ENCODE assay signal across 23 cellular contexts in genomic region chr1:81174052-81174451, GRCh38.
DNase-seq lines count a peak whose midpoint lies in the region; ATAC-seq and TF ChIP-seq lines count a peak whose summit lies in the region.
"Had no signal": no experiment of that assay in that cellular context is flagged by ENCODE, and none has a peak within 500 bp of the region (broad histone marks: within the 10 kb centered on the region; RNA-seq: fewer than 3 reads in every experiment).

No MANE protein-coding gene starts in this region.

- TF ChIP-seq CTCF in MCF 10A (IDR thresholded peaks at IDR 0.05; ENCODE audit: unreplicated experiment) (no peak), breast epithelium (IDR thresholded peaks at IDR 0.05) (no peak), SU-DHL-6 (IDR thresholded peaks at IDR 0.05; ENCODE audit: insufficient read depth, low read length, poor library complexity, severe bottlenecking) (no peak)

- H3K4me1 ChIP-seq in breast epithelium: no peaks in the 10 kb centered on the region
- H3K4me1 ChIP-seq: esophagus squamous epithelium, SJCRH30 had no signal

- no peaks in the 10 kb centered on the region for H3K36me3 ChIP-seq in breast epithelium
- no peaks in the 10 kb centered on the region for H3K36me3 ChIP-seq in SU-DHL-6 (ENCODE audit: low read length)
- H3K36me3 ChIP-seq: brain microvascular endothelial cell, esophagus squamous epithelium, neutrophil, SJCRH30 had no signal

- H3K9me3 Mint-ChIP-seq in MCF 10A (ENCODE audit: unreplicated experiment): peaks cover 9% of the 10 kb centered on the region

- no peaks in the 10 kb centered on the region for H3F3A ChIP-seq in SU-DHL-6 (ENCODE audit: insufficient read depth)

- H3K4me1 Mint-ChIP-seq in MCF 10A (ENCODE audit: insufficient read depth, unreplicated experiment): peaks cover 27% of the 10 kb centered on the region

- H3K27me3 Mint-ChIP-seq in MCF 10A (ENCODE audit: insufficient read depth, unreplicated experiment): no peaks in the 10 kb centered on the region
- H3K27me3 Mint-ChIP-seq: progenitor cell of endocrine pancreas; stimulated activated naive CD8-positive, alpha-beta T cell treated with anti-CD3 and anti-CD28 coated beads, Interleukin-15, Interleukin-2, amounts not matched to agents 100 ng/mL and 50 ng/mL, for 24 hours had no signal

- POLR2A ChIA-PET in MCF 10A (lab: Yijun Ruan, JAX): interaction anchor here (0.5 to 2.2 kb wide), 7 partner anchors 12 to 496 kb away, joined by 3 to 13 read pairs (median 4); no protein-coding TSS in a partner anchor

- TF ChIP-seq POLR2A in breast epithelium (IDR thresholded peaks at IDR 0.05): no peak

- DNase-seq in MCF 10A (ENCODE audit: unreplicated experiment) (peak; percentile 89), breast epithelium (ENCODE audit: low spot score in 2 of 2) (no peak), glomerular visceral epithelial cell (ENCODE audit: extremely low spot score) (peak; percentile 94), NOMO-1 treated with dmso at 0.1 percent for 144 hours (lab: John Stamatoyannopoulos, UW; ENCODE audit: unreplicated experiment) (no peak), hepatic stellate cell (ENCODE audit: low spot score) (no peak)
- no peak for DNase-seq in activated CD8-positive, alpha-beta memory T cell treated with anti-CD3 and anti-CD28 coated beads, Interleukin-2, amount 50 U/mL, for 4 hours
- DNase-seq: activated gamma-delta T cell treated with Interleukin-2 at 50 U/mL for 16 hours; activated T-cell treated with anti-CD3 and anti-CD28 coated beads, Interleukin-2, amount 50 U/mL, for 1 hour; AML-193; esophagus squamous epithelium; KBM-7; kidney; NCI-H1436 treated with DMSO at 0.1 percent for 48 hours; SJCRH30 had no signal

- intact Hi-C loops in MCF 10A (cut with micrococcal nuclease) (loop anchor here (2.0 kb wide), 1 partner anchor 955 kb away; no protein-coding TSS in a partner anchor), breast epithelium (cut with DNase I; ENCODE audit: low total_unique reads) (no loop called here)

- no TSS peak for BruUV-seq in MCF 10A (replicated peaks; lab: Mats Ljungman, UMichigan)

- H3K9me3 ChIP-seq in breast epithelium (peaks cover 13 to 17% of the 10 kb centered on the region in 2 donors), SU-DHL-6 (ENCODE audit: insufficient read depth, low read length) (no peaks in the 10 kb centered on the region)
- H3K9me3 ChIP-seq: neutrophil had no signal

- H3K4me2 ChIP-seq in SU-DHL-6 (ENCODE audit: low read depth, low read length, poor library complexity, severe bottlenecking): no peak overlapping the region

- H3K9me2 ChIP-seq in SU-DHL-6 (replicated peaks; ENCODE audit: insufficient read depth, low read length): no peaks in the 10 kb centered on the region

- H3K27ac Mint-ChIP-seq in MCF 10A (ENCODE audit: low read depth, unreplicated experiment): peak overlapping the region; percentile 74
- H3K27ac Mint-ChIP-seq: progenitor cell of endocrine pancreas; stimulated activated naive CD8-positive, alpha-beta T cell treated with anti-CD3 and anti-CD28 coated beads, Interleukin-15, Interleukin-2, amounts not matched to agents 100 ng/mL and 50 ng/mL, for 24 hours; T-helper 1 cell treated with Interleukin-12 subunit alpha and Interleukin-12 subunit beta and Interleukin-4 antibody, amounts not matched to agents 30 μg/mL and 1 μg/mL, for 36 hours had no signal

- H3K4me3 ChIP-seq in breast epithelium (no peak overlapping the region), SU-DHL-6 (ENCODE audit: insufficient read depth, low read length, poor library complexity, severe bottlenecking) (no peak overlapping the region)
- H3K4me3 ChIP-seq: esophagus squamous epithelium, SJCRH30 had no signal

- no peak overlapping the region for H3K27ac ChIP-seq in breast epithelium
- no peak overlapping the region for H3K27ac ChIP-seq in SU-DHL-6 (ENCODE audit: low read depth, low read length)
- H3K27ac ChIP-seq: 22Rv1, brain microvascular endothelial cell, esophagus squamous epithelium, neutrophil, SJCRH30 had no signal

- no peak overlapping the region for H3K9ac ChIP-seq in SU-DHL-6 (ENCODE audit: low read length)

- no peaks in the 10 kb centered on the region for H4K20me1 ChIP-seq in SU-DHL-6 (ENCODE audit: low read depth, low read length)

- H3K4me3 Mint-ChIP-seq in MCF 10A (ENCODE audit: unreplicated experiment): no peak overlapping the region
- H3K4me3 Mint-ChIP-seq: stimulated activated naive CD8-positive, alpha-beta T cell treated with anti-CD3 and anti-CD28 coated beads, Interleukin-15, Interleukin-2, amounts not matched to agents 100 ng/mL and 50 ng/mL, for 24 hours; T-helper 1 cell treated with Interleukin-12 subunit alpha and Interleukin-12 subunit beta and Interleukin-4 antibody, amounts not matched to agents 30 μg/mL and 1 μg/mL, for 36 hours had no signal

- CTCF ChIA-PET in MCF 10A (lab: Yijun Ruan, JAX): interaction anchor here (0.6 to 0.7 kb wide), 3 partner anchors 155 to 928 kb away, joined by 3 read pairs; no protein-coding TSS in a partner anchor

- H3K27me3 ChIP-seq in breast epithelium: no peaks in the 10 kb centered on the region
- H3K27me3 ChIP-seq in SU-DHL-6 (ENCODE audit: low read length): no peaks in the 10 kb centered on the region
- H3K27me3 ChIP-seq: brain microvascular endothelial cell, esophagus squamous epithelium, neutrophil, SJCRH30 had no signal

- peak overlapping the region; percentile 2 for H2AFZ ChIP-seq in SU-DHL-6 (ENCODE audit: low read depth, low read length, severe bottlenecking)

- no peaks in the 10 kb centered on the region for H3K79me2 ChIP-seq in SU-DHL-6 (ENCODE audit: insufficient read depth, low read length)

- peaks cover 8% of the 10 kb centered on the region for H3K36me3 Mint-ChIP-seq in MCF 10A (ENCODE audit: insufficient read depth, unreplicated experiment)

- ATAC-seq in HG02884 (IDR thresholded peaks at IDR 0.05; ENCODE audit: unreplicated experiment): no peak
- ATAC-seq: Panc1 had no signal

Comparison
In these comparisons a context has a peak if more than half of its experiments do, and no peak if none do; other contexts are left out.
1. DNase-seq: peak in MCF 10A (single experiment) and glomerular visceral epithelial cell (single experiment); none in breast epithelium (0 of 2), activated CD8-positive, alpha-beta memory T cell treated with anti-CD3 and anti-CD28 coated beads, Interleukin-2, amount 50 U/mL, for 4 hours (single experiment), NOMO-1 treated with dmso at 0.1 percent for 144 hours (single experiment) and hepatic stellate cell (single experiment).